Comparison of ENCODE assay signal across 12 cellular contexts in the genomic region with DNA sequence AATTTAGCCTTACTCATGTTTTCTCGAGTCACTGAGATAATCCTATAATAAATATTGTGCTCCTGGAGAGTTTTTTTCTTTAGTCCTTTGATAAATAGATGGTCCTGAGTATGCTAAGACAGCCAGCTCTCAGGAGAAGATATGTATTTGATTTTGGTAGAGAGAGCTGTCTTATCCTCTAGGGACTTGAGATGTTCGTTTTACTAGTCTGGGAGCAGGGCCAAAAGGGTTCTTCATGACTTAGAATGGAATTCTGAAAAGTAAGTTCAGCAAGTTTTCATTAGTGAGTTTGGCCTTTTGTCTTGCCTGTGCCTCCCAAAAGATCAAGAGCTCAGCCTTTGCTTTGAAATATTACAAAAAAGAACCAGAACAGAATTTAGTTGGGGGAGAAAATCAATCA.
A peak's percentile ranks its signal among the peaks of the same experiment; 100 is the strongest.
DNase-seq lines count a peak whose midpoint lies in the region; ATAC-seq and TF ChIP-seq lines count a peak whose summit lies in the region.
"Had no signal": no experiment of that assay in that cellular context is flagged by ENCODE, and none has a peak within 500 bp of the region (broad histone marks: within the 10 kb centered on the region; RNA-seq: fewer than 3 reads in every experiment).

No MANE protein-coding gene starts in this region.

- H3K4me3 Mint-ChIP-seq in activated T-helper 17 cell treated with anti-CD3 and anti-CD28 coated beads, Interleukin-2, amount 50 U/mL, for 72 hours, result no peak overlapping the region
- H3K4me3 Mint-ChIP-seq: activated naive CD8-positive, alpha-beta T cell treated with anti-CD3 and anti-CD28 coated beads, Interleukin-2, amount 10 ng/mL, durations not matched to agents 7 days and 5 days had no signal

- TF ChIP-seq CTCF in BJ (IDR thresholded peaks at IDR 0.05; ENCODE audit: insufficient read depth, low read depth, low read length) (no peak), epithelial cell of esophagus (IDR thresholded peaks at IDR 0.05; ENCODE audit: insufficient read depth, low read depth, low read length, missing control alignments) (no peak), parathyroid adenoma (IDR thresholded peaks at IDR 0.05) (no peak)

- CTCF ChIA-PET in BJ (lab: Yijun Ruan, JAX), result no interaction called here

- H3K4me1 Mint-ChIP-seq in activated T-helper 17 cell treated with anti-CD3 and anti-CD28 coated beads, Interleukin-2, amount 50 U/mL, for 72 hours, result peaks cover 23% of the 10 kb centered on the region

- ATAC-seq in activated T-helper 17 cell treated with anti-CD3 and anti-CD28 coated beads, Interleukin-2, amount 50 U/mL, for 72 hours (replicated peaks), result no peak
- ATAC-seq in HG02763 (IDR thresholded peaks at IDR 0.05; ENCODE audit: unreplicated experiment) (no peak), GM21423 (IDR thresholded peaks at IDR 0.05; ENCODE audit: unreplicated experiment) (no peak)

- H3K27me3 Mint-ChIP-seq in activated T-helper 17 cell treated with anti-CD3 and anti-CD28 coated beads, Interleukin-2, amount 50 U/mL, for 72 hours, result no peaks in the 10 kb centered on the region
- H3K27me3 Mint-ChIP-seq: activated naive CD8-positive, alpha-beta T cell treated with anti-CD3 and anti-CD28 coated beads, Interleukin-2, amount 10 ng/mL, durations not matched to agents 7 days and 5 days had no signal

- H3K4me2 ChIP-seq in parathyroid adenoma (ENCODE audit: low read length), result peak overlapping the region; percentile 46

- peaks cover 4% of the 10 kb centered on the region for H3K36me3 Mint-ChIP-seq in activated T-helper 17 cell treated with anti-CD3 and anti-CD28 coated beads, Interleukin-2, amount 50 U/mL, for 72 hours (ENCODE audit: low read depth)

- POLR2A ChIA-PET in BJ (lab: Charles Lee), result no interaction called here

- no peak overlapping the region for H3K9ac ChIP-seq in parathyroid adenoma

- no peaks in the 10 kb centered on the region for H3K4me1 ChIP-seq in parathyroid adenoma

- H3K27me3 ChIP-seq in BJ (ENCODE audit: control insufficient read depth, insufficient read depth, low read length) (no peaks in the 10 kb centered on the region), parathyroid adenoma (ENCODE audit: control insufficient read depth, insufficient read depth, low read length) (no peaks in the 10 kb centered on the region)

- no peak overlapping the region for H3K4me3 ChIP-seq in BJ (ENCODE audit: low read depth, low read length)
- no peak overlapping the region for H3K4me3 ChIP-seq in epithelial cell of esophagus (ENCODE audit: low read length)
- no peak overlapping the region for H3K4me3 ChIP-seq in parathyroid adenoma (ENCODE audit: low read depth, low read length)

- H3K79me2 ChIP-seq in parathyroid adenoma, result peaks cover 4% of the 10 kb centered on the region

- DNase-seq in BJ (ENCODE audit: low read depth), result peak; percentile 73
- DNase-seq in NCI-H2171 treated with DMSO at 0.1 percent for 48 hours (lab: John Stamatoyannopoulos, UW), result peak; percentile 48
- DNase-seq in epithelial cell of esophagus (ENCODE audit: low read depth), result peak; percentile 67
- DNase-seq in glomerular visceral epithelial cell (ENCODE audit: extremely low spot score), result no peak
- DNase-seq: activated naive CD8-positive, alpha-beta T cell treated with anti-CD3 and anti-CD28 coated beads, Interleukin-2, amount 10 ng/mL, durations not matched to agents 7 days and 5 days; NCI-H526; posterior cingulate gyrus; WERI-Rb-1 had no signal

- no peak overlapping the region for H2AFZ ChIP-seq in parathyroid adenoma

- no peak overlapping the region for H3K27ac Mint-ChIP-seq in activated T-helper 17 cell treated with anti-CD3 and anti-CD28 coated beads, Interleukin-2, amount 50 U/mL, for 72 hours
- H3K27ac Mint-ChIP-seq: activated naive CD8-positive, alpha-beta T cell treated with anti-CD3 and anti-CD28 coated beads, Interleukin-2, amount 10 ng/mL, durations not matched to agents 7 days and 5 days had no signal

- no peaks in the 10 kb centered on the region for H3K36me3 ChIP-seq in BJ (ENCODE audit: control insufficient read depth, insufficient read depth, low read length)
- H3K36me3 ChIP-seq in parathyroid adenoma (ENCODE audit: control insufficient read depth, insufficient read depth, low read length), result no peaks in the 10 kb centered on the region
- H3K36me3 ChIP-seq: WERI-Rb-1 had no signal

- no peaks in the 10 kb centered on the region for H3K9me3 ChIP-seq in parathyroid adenoma (ENCODE audit: control insufficient read depth, low read length)

- H3K27ac ChIP-seq in parathyroid adenoma, result no peak overlapping the region
- H3K27ac ChIP-seq: WERI-Rb-1 had no signal

- peaks cover 3% of the 10 kb centered on the region for H3K9me3 Mint-ChIP-seq in activated T-helper 17 cell treated with anti-CD3 and anti-CD28 coated beads, Interleukin-2, amount 50 U/mL, for 72 hours
- H3K9me3 Mint-ChIP-seq: activated naive CD8-positive, alpha-beta T cell treated with anti-CD3 and anti-CD28 coated beads, Interleukin-2, amount 10 ng/mL, durations not matched to agents 7 days and 5 days had no signal
